Comparison of ENCODE assay signal across 15 cellular contexts in the genomic region with DNA sequence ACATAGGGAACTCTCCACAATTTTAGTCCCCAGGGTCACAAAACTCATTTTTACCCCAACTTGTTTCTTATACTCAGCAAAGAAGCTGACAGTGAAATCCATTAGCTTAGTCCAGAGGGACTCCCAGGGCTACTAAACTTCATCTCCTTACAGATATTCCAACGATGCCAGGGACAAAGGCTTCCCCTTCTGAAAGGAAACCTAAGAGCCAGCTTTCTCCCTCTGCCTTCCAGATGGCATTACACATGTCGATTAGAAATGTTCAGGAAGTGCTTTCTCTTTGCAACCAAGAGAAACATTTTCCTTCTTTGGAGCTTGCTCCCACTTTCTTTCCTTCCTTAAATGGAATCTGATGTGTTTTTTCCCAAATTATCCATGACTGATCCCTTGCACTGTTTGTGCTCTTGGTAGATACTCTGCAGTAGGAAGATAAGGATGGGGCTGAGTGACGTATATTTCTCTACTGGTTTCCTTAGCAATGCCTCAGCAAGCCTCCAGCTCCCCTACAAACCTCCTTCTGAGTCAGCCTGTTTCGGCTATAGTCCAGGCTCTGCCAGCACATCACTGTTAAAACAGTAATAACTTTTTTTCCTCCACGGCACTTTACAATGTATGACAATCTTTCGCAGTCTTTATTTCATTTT. TPM values are rescaled to one million over a fixed set of nuclear protein-coding genes. Genes with fewer than 3 reads are reported as not detected.
DNase-seq lines count a peak whose midpoint lies in the region; ATAC-seq and TF ChIP-seq lines count a peak whose summit lies in the region.
"Had no signal": no experiment of that assay in that cellular context is flagged by ENCODE, and none has a peak within 500 bp of the region (broad histone marks: within the 10 kb centered on the region; RNA-seq: fewer than 3 reads in every experiment).

No MANE protein-coding gene starts in this region.

- intact Hi-C loops in Right ventricle myocardium superior (cut with DNase I) = no loop called here
- intact Hi-C loops in left ventricle myocardium inferior (cut with micrococcal nuclease) = no loop called here
- intact Hi-C loops in mammary epithelial cell (cut with micrococcal nuclease) = no loop called here
- intact Hi-C loops in left lung (cut with DNase I) = no loop called here
- intact Hi-C loops in aorta (cut with DNase I) = no loop called here

- H2AFZ ChIP-seq in mammary epithelial cell (ENCODE audit: low read depth, low read length) = no peak overlapping the region

- H3K4me1 Mint-ChIP-seq in endodermal cell = peaks cover 16% of the 10 kb centered on the region

- CTCF ChIA-PET in mammary epithelial cell (lab: Charles Lee; ENCODE audit: low non-redundant PET) = no interaction called here

- no peaks in the 10 kb centered on the region for H3K27me3 Mint-ChIP-seq in endodermal cell (ENCODE audit: insufficient read depth)

- H3K27ac ChIP-seq in left ventricle myocardium inferior (replicated peaks) (no peak overlapping the region), mammary epithelial cell (ENCODE audit: insufficient read depth, low read depth, low read length) (no peak overlapping the region), left lung (no peak overlapping the region), aorta (ENCODE audit: low read depth in 1 of 2, low read length in 2 of 2) (peak overlapping the region; percentile 6 to 57), endodermal cell (ENCODE audit: low read depth, low read length) (no peak overlapping the region)

- H3K27me3 ChIP-seq in left ventricle myocardium inferior (ENCODE audit: low read depth) = no peaks in the 10 kb centered on the region
- no peaks in the 10 kb centered on the region for H3K27me3 ChIP-seq in mammary epithelial cell (ENCODE audit: insufficient read depth, low read length)
- H3K27me3 ChIP-seq in left lung = no peaks in the 10 kb centered on the region
- no peaks in the 10 kb centered on the region for H3K27me3 ChIP-seq in aorta (ENCODE audit: control insufficient read depth in 1 of 2, insufficient read depth in 2 of 2, low read length in 1 of 2)
- no peaks in the 10 kb centered on the region for H3K27me3 ChIP-seq in endodermal cell (ENCODE audit: control insufficient read depth, insufficient read depth, low read length, poor library complexity, severe bottlenecking)

- no peaks in the 10 kb centered on the region for H3K36me3 Mint-ChIP-seq in endodermal cell (ENCODE audit: low read depth)

- H3K4me3 ChIP-seq in left ventricle myocardium inferior = no peak overlapping the region
- no peak overlapping the region for H3K4me3 ChIP-seq in mammary epithelial cell (replicated peaks in 1 of 3; ENCODE audit: insufficient read depth in 1 of 3, low read depth in 2 of 3, low read length in 3 of 3)
- H3K4me3 ChIP-seq in left lung = no peak overlapping the region
- peak overlapping the region; percentile 43 to 63 for H3K4me3 ChIP-seq in aorta (ENCODE audit: low read length in 2 of 2)
- H3K4me3 ChIP-seq in endodermal cell (ENCODE audit: low read length) = no peak overlapping the region

- BruUV-seq in mammary epithelial cell (replicated peaks; lab: Mats Ljungman, UMichigan) = no TSS peak

- H3K9me3 Mint-ChIP-seq in endodermal cell = peaks cover 4% of the 10 kb centered on the region

- H4K20me1 ChIP-seq in mammary epithelial cell (ENCODE audit: insufficient read depth, low read length) = no peaks in the 10 kb centered on the region

- H3K9me3 ChIP-seq in left ventricle myocardium inferior (replicated peaks) (peaks cover 12% of the 10 kb centered on the region), mammary epithelial cell (replicated peaks; ENCODE audit: insufficient read depth, low read length) (no peaks in the 10 kb centered on the region), left lung (peaks cover 0 to 8% of the 10 kb centered on the region in 2 donors), aorta (ENCODE audit: control insufficient read depth, low read length) (no peaks in the 10 kb centered on the region), endodermal cell (ENCODE audit: control insufficient read depth, low read length) (peaks cover 19% of the 10 kb centered on the region)

- H3K27ac Mint-ChIP-seq in endodermal cell = no peak overlapping the region

- DNase-seq in Right ventricle myocardium superior = no peak
- DNase-seq in left ventricle myocardium inferior = no peak
- DNase-seq in mammary epithelial cell = peak; percentile 23
- DNase-seq in left lung = no peak
- peak in 1 of 2 donors; percentile 49 for DNase-seq in aorta
- no peak for DNase-seq in endodermal cell
- no peak for DNase-seq in mesenteric fat pad (ENCODE audit: low spot score)
- no peak for DNase-seq in stimulated activated CD8-positive, alpha-beta memory T cell treated with anti-CD3 and anti-CD28 coated beads, Interleukin-4, amount 100 ng/mL, for 48 hours
- DNase-seq: activated effector memory CD4-positive, alpha-beta T cell treated with Interleukin-2 at 50 U/mL for 16 hours; AML-193; H7; KG1; NCI-H2171 treated with DMSO at 0.1 percent for 48 hours; SHP77 treated with DMSO at 0.1 percent for 48 hours had no signal

- ATAC-seq in Right ventricle myocardium superior (ENCODE audit: poor library complexity) = peak; percentile 34
- peak; percentile 66 for ATAC-seq in left lung
- ATAC-seq in aorta (ENCODE audit: low FRiP score) = peak; percentile 62

- TF ChIP-seq CTCF in left ventricle myocardium inferior (IDR thresholded peaks at IDR 0.05; ENCODE audit: borderline replicate concordance) = no peak
- no peak for TF ChIP-seq CTCF in mammary epithelial cell (conservative IDR thresholded peaks at IDR 0.05 in 1 of 2, IDR thresholded peaks at IDR 0.05 in 1 of 2; ENCODE audit: extremely low read depth in 1 of 2, insufficient read depth in 1 of 2, low read depth in 1 of 2, low read length in 2 of 2)
- no peak for TF ChIP-seq CTCF in left lung (IDR thresholded peaks at IDR 0.05)
- TF ChIP-seq CTCF in endodermal cell (conservative IDR thresholded peaks at IDR 0.05) = no peak

- H3K4me2 ChIP-seq in mammary epithelial cell (ENCODE audit: insufficient read depth, low read depth, low read length) = no peak overlapping the region

- no peaks in the 10 kb centered on the region for H3K79me2 ChIP-seq in mammary epithelial cell (ENCODE audit: insufficient read depth, low read length)

- WGBS in mammary epithelial cell (ENCODE audit: low coverage, missing lambda C conversion rate) = 43% methylated on average over 6 of the region's 6 CpGs
- WGBS in aorta, 2 donors = 3 to 4% methylated on average over 6 of the region's 6 CpGs
- 90 to 95% methylated on average over 3 to 6 of the region's 6 CpGs for WGBS in endodermal cell (ENCODE audit: insufficient coverage in 1 of 2, insufficient read length in 1 of 2), 2 experiments

- H3K4me3 Mint-ChIP-seq in endodermal cell = no peak overlapping the region

- H3K36me3 ChIP-seq in left ventricle myocardium inferior (no peaks in the 10 kb centered on the region), mammary epithelial cell (ENCODE audit: insufficient read depth, low read length) (no peaks in the 10 kb centered on the region), left lung (no peaks in the 10 kb centered on the region), aorta (ENCODE audit: control insufficient read depth in 1 of 2, insufficient read depth in 2 of 2, low read length in 1 of 2) (no peaks in the 10 kb centered on the region), endodermal cell (ENCODE audit: control insufficient read depth, insufficient read depth, low read length) (no peaks in the 10 kb centered on the region)

- in situ Hi-C loops in mammary epithelial cell (cut with MboI; ENCODE audit: low sequenced_read_pairs in 2 of 2) = no loop called here

- no peaks in the 10 kb centered on the region for H3K4me1 ChIP-seq in left ventricle myocardium inferior
- no peaks in the 10 kb centered on the region for H3K4me1 ChIP-seq in mammary epithelial cell (ENCODE audit: insufficient read depth, low read length)
- H3K4me1 ChIP-seq in left lung = no peaks in the 10 kb centered on the region
- H3K4me1 ChIP-seq in aorta (ENCODE audit: control insufficient read depth in 1 of 2, insufficient read depth in 2 of 2, low read length in 2 of 2) = no peaks in the 10 kb centered on the region
- H3K4me1 ChIP-seq in endodermal cell (ENCODE audit: control insufficient read depth, insufficient read depth, low read length) = no peaks in the 10 kb centered on the region

- dilution Hi-C loops in mammary epithelial cell (cut with HindIII; ENCODE audit: low sequenced_read_pairs) = no loop called here

- H3K9ac ChIP-seq in mammary epithelial cell (ENCODE audit: insufficient read depth, low read length) (no peak overlapping the region), endodermal cell (ENCODE audit: extremely low read depth, low read length, poor library complexity, severe bottlenecking) (no peak overlapping the region)

RNA-seq across cellular contexts. Expression of a gene that starts 43.0 kb away (rescaled TPM):
- 0.22 TPM for total RNA-seq in Right ventricle myocardium superior
- 0.99 TPM for total RNA-seq in left ventricle myocardium inferior
- not detected for total RNA-seq in mammary epithelial cell
- polyA plus RNA-seq in mammary epithelial cell = not detected
- not detected for polyA minus RNA-seq in mammary epithelial cell
- not detected for total RNA-seq in left lung
- total RNA-seq in aorta = under 1 TPM in 1 of 2 donors, not detected in 1; 0.90 TPM
- 1 to 10 TPM; 1.5 to 2.3 TPM for polyA plus RNA-seq in aorta
- total RNA-seq in endodermal cell = not detected
- not detected for polyA plus RNA-seq in endodermal cell (2013, experiment 1 of 2)
- polyA plus RNA-seq in endodermal cell (2013, experiment 2 of 2) = not detected
- total RNA-seq in mesenteric fat pad = 0.16 TPM
- total RNA-seq: dermis microvascular lymphatic vessel endothelial cell, H7 had no signal

Comparison
In these comparisons a context has a peak if more than half of its experiments do, and no peak if none do; other contexts are left out.
1. H3K27ac ChIP-seq: peak in aorta (2 of 2); none in left ventricle myocardium inferior (single experiment), mammary epithelial cell (single experiment), left lung (0 of 2) and endodermal cell (single experiment).
2. H3K4me3 ChIP-seq: peak in aorta (2 of 2); none in left ventricle myocardium inferior (single experiment), mammary epithelial cell (0 of 3), left lung (0 of 2) and endodermal cell (single experiment).
3. Peak in every context shown above with its lines, with median percentiles within 50 percentile points of each other: ATAC-seq.